19 cellular contexts compared by ENCODE assay signal in the genomic region with DNA sequence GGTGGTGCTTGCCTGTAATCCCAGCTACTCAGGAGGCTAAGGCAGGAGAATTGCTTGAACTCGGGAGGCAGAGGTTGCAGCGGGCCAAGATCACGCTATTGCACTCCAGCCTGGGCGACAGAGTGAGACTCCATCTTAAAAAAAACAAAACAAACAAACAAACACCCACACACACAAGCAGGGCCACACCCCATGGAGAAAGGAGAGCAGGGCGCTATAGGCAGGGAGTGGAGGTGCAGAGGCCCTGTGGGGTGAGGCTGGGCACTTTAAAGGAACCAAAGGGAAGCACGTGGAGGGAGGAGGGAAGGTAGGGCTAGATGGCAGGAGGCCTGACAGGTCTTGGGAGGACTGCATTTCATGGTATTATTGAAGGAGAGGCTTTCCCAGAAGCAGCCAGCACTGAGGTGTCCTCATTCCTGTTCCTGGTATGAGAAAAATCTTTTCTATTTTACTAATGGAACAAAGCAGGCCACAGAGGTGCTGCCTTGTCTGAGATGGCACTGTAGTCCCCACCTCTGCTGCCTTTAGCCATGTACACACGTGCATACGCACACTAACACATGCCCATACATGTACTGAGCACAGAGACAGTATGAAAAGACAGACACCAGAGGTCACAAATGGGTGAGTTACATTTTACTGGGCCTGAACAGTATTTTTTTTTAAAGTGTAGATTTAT. TPM values are rescaled to one million over a fixed set of nuclear protein-coding genes. Genes with fewer than 3 reads are reported as not detected.
DNase-seq lines count a peak whose midpoint lies in the region; ATAC-seq and TF ChIP-seq lines count a peak whose summit lies in the region.
"Had no signal": no experiment of that assay in that cellular context is flagged by ENCODE, and none has a peak within 500 bp of the region (broad histone marks: within the 10 kb centered on the region; RNA-seq: fewer than 3 reads in every experiment).

No MANE protein-coding gene starts in this region.

- H3K4me1 ChIP-seq in hepatocyte (ENCODE audit: insufficient read depth) (peaks cover 3% of the 10 kb centered on the region), tibial artery (peaks cover 0 to 19% (median 16%) of the 10 kb centered on the region in 4 donors), vagina (peaks cover 20% of the 10 kb centered on the region)
- H3K4me1 ChIP-seq: left lung, SJSA1 had no signal

- H3K27ac Mint-ChIP-seq in activated naive CD4-positive, alpha-beta T cell treated with anti-CD3 and anti-CD28 coated beads, Interleukin-2, amount 50 U/mL, for 72 hours, result peak overlapping the region; percentile 18 to 19
- peak overlapping the region; percentile 42 for H3K27ac Mint-ChIP-seq in activated T-helper 1 cell treated with anti-CD3 and anti-CD28 coated beads, Interleukin-12 subunit alpha, Interleukin-12 subunit beta, Interleukin-2, Interleukin-4 antibody, amounts not matched to agents 30 ng/mL and 10 ng/mL and 1 ng/mL, durations not matched to agents 14 hours and 24 hours and 36 hours

- no peaks in the 10 kb centered on the region for H3K79me2 ChIP-seq in hepatocyte

- in situ Hi-C loops in G401 (cut with HindIII; ENCODE audit: low sequenced_read_pairs), result no loop called here

- no peaks in the 10 kb centered on the region for H3K27me3 Mint-ChIP-seq in activated T-helper 1 cell treated with anti-CD3 and anti-CD28 coated beads, Interleukin-12 subunit alpha, Interleukin-12 subunit beta, Interleukin-2, Interleukin-4 antibody, amounts not matched to agents 30 ng/mL and 10 ng/mL and 1 ng/mL, durations not matched to agents 14 hours and 24 hours and 36 hours (ENCODE audit: insufficient read depth)
- H3K27me3 Mint-ChIP-seq: activated CD4-positive, alpha-beta memory T cell treated with anti-CD3 and anti-CD28 coated beads, Interleukin-2, amount 10 ng/mL, durations not matched to agents 7 days and 5 days had no signal

- ATAC-seq in activated naive CD4-positive, alpha-beta T cell treated with anti-CD3 and anti-CD28 coated beads, Interleukin-2, amount 50 U/mL, for 72 hours, result peak in 1 of 2 donors; percentile 54
- no peak for ATAC-seq in HG03439 (IDR thresholded peaks at IDR 0.05; ENCODE audit: unreplicated experiment)

- no peak overlapping the region for H3K4me2 ChIP-seq in hepatocyte

- H3K9me3 ChIP-seq in hepatocyte (ENCODE audit: low read depth), result no peaks in the 10 kb centered on the region
- no peaks in the 10 kb centered on the region for H3K9me3 ChIP-seq in tibial artery
- no peaks in the 10 kb centered on the region for H3K9me3 ChIP-seq in vagina
- H3K9me3 ChIP-seq: left lung, SJSA1 had no signal

- no peaks in the 10 kb centered on the region for H4K20me1 ChIP-seq in hepatocyte (ENCODE audit: insufficient read depth, poor library complexity, severe bottlenecking)

- intact Hi-C loops in activated T-helper 1 cell treated with anti-CD3 and anti-CD28 coated beads, Interleukin-12 subunit alpha, Interleukin-12 subunit beta, Interleukin-2, Interleukin-4 antibody, amounts not matched to agents 30 ng/mL and 10 ng/mL and 1 ng/mL, durations not matched to agents 14 hours and 24 hours and 36 hours (cut with micrococcal nuclease), result no loop called here
- intact Hi-C loops in tibial artery (cut with DNase I; ENCODE audit: low total_unique reads), result no loop called here
- intact Hi-C loops in vagina (cut with DNase I), result no loop called here

- H3K4me3 Mint-ChIP-seq in activated T-helper 1 cell treated with anti-CD3 and anti-CD28 coated beads, Interleukin-12 subunit alpha, Interleukin-12 subunit beta, Interleukin-2, Interleukin-4 antibody, amounts not matched to agents 30 ng/mL and 10 ng/mL and 1 ng/mL, durations not matched to agents 14 hours and 24 hours and 36 hours, result no peak overlapping the region
- H3K4me3 Mint-ChIP-seq: activated CD4-positive, alpha-beta memory T cell treated with anti-CD3 and anti-CD28 coated beads, Interleukin-2, amount 10 ng/mL, durations not matched to agents 7 days and 5 days had no signal

- H2AFZ ChIP-seq in hepatocyte, result no peak overlapping the region

- no peaks in the 10 kb centered on the region for H3K4me1 Mint-ChIP-seq in activated T-helper 1 cell treated with anti-CD3 and anti-CD28 coated beads, Interleukin-12 subunit alpha, Interleukin-12 subunit beta, Interleukin-2, Interleukin-4 antibody, amounts not matched to agents 30 ng/mL and 10 ng/mL and 1 ng/mL, durations not matched to agents 14 hours and 24 hours and 36 hours (ENCODE audit: low read depth)

- DNase-seq in activated naive CD4-positive, alpha-beta T cell treated with anti-CD3 and anti-CD28 coated beads, Interleukin-2, amount 50 U/mL, for 72 hours (ENCODE audit: low spot score in 2 of 2), result no peak
- DNase-seq in activated naive CD4-positive, alpha-beta T cell treated with Interleukin-2 at 50 U/mL for 16 hours, result no peak
- no peak for DNase-seq in activated T-helper 1 cell treated with anti-CD3 and anti-CD28 coated beads, Interleukin-12 subunit alpha, Interleukin-12 subunit beta, Interleukin-2, Interleukin-4 antibody, amounts not matched to agents 30 ng/mL and 10 ng/mL and 1 ng/mL, durations not matched to agents 14 hours and 24 hours and 36 hours (ENCODE audit: low spot score)
- no peak for DNase-seq in hepatocyte (ENCODE audit: low spot score)
- no peak for DNase-seq in tibial artery
- DNase-seq in vagina (ENCODE audit: extremely low spot score in 2 of 2), result no peak
- no peak for DNase-seq in G401 (ENCODE audit: low spot score)
- DNase-seq: ACHN; activated CD4-positive, alpha-beta memory T cell treated with anti-CD3 and anti-CD28 coated beads, Interleukin-2, amount 10 ng/mL, durations not matched to agents 7 days and 5 days; activated naive CD4-positive, alpha-beta T cell; brain microvascular endothelial cell; COR-L47; KBM-7; left lung; NCI-H1417; NCI-H2227 treated with DMSO at 0.1 percent for 48 hours; stimulated activated CD4-positive, alpha-beta T cell treated with anti-CD3 and anti-CD28 coated beads, Interleukin-15, amount 100 ng/mL, for 24 hours had no signal

- H3K36me3 ChIP-seq in hepatocyte (replicated peaks; ENCODE audit: insufficient read depth, low read depth) (no peaks in the 10 kb centered on the region), tibial artery (peaks cover 0 to 5% (median 0%) of the 10 kb centered on the region in 3 donors), vagina (no peaks in the 10 kb centered on the region)
- H3K36me3 ChIP-seq: brain microvascular endothelial cell, left lung, SJSA1 had no signal

- no peak for TF ChIP-seq CTCF in hepatocyte (IDR thresholded peaks at IDR 0.05; ENCODE audit: poor library complexity)
- TF ChIP-seq CTCF in tibial artery (IDR thresholded peaks at IDR 0.05), result no peak
- TF ChIP-seq CTCF in vagina (IDR thresholded peaks at IDR 0.05), result no peak

- H3K27me3 ChIP-seq in hepatocyte, result no peaks in the 10 kb centered on the region
- H3K27me3 ChIP-seq in tibial artery, result no peaks in the 10 kb centered on the region
- H3K27me3 ChIP-seq in vagina, result no peaks in the 10 kb centered on the region
- H3K27me3 ChIP-seq: brain microvascular endothelial cell, left lung, SJSA1 had no signal

- H3K27ac ChIP-seq in hepatocyte (peak overlapping the region; percentile 80), tibial artery (peak overlapping the region; percentile 68 to 69), vagina (no peak overlapping the region)
- H3K27ac ChIP-seq: brain microvascular endothelial cell, left lung, SJSA1 had no signal

- H3K9me3 Mint-ChIP-seq in activated naive CD4-positive, alpha-beta T cell treated with anti-CD3 and anti-CD28 coated beads, Interleukin-2, amount 50 U/mL, for 72 hours, result no peaks in the 10 kb centered on the region
- no peaks in the 10 kb centered on the region for H3K9me3 Mint-ChIP-seq in activated T-helper 1 cell treated with anti-CD3 and anti-CD28 coated beads, Interleukin-12 subunit alpha, Interleukin-12 subunit beta, Interleukin-2, Interleukin-4 antibody, amounts not matched to agents 30 ng/mL and 10 ng/mL and 1 ng/mL, durations not matched to agents 14 hours and 24 hours and 36 hours
- H3K9me3 Mint-ChIP-seq: activated CD4-positive, alpha-beta memory T cell treated with anti-CD3 and anti-CD28 coated beads, Interleukin-2, amount 10 ng/mL, durations not matched to agents 7 days and 5 days had no signal

- no peaks in the 10 kb centered on the region for H3K9me2 ChIP-seq in hepatocyte (replicated peaks; ENCODE audit: insufficient read depth)

- H3K36me3 Mint-ChIP-seq in activated naive CD4-positive, alpha-beta T cell treated with anti-CD3 and anti-CD28 coated beads, Interleukin-2, amount 50 U/mL, for 72 hours, result no peaks in the 10 kb centered on the region
- H3K36me3 Mint-ChIP-seq in activated T-helper 1 cell treated with anti-CD3 and anti-CD28 coated beads, Interleukin-12 subunit alpha, Interleukin-12 subunit beta, Interleukin-2, Interleukin-4 antibody, amounts not matched to agents 30 ng/mL and 10 ng/mL and 1 ng/mL, durations not matched to agents 14 hours and 24 hours and 36 hours (ENCODE audit: low read depth), result no peaks in the 10 kb centered on the region

- WGBS in hepatocyte (ENCODE audit: low lambda C conversion rate, missing lambda C conversion rate), result 92% methylated on average over 8 of the region's 8 CpGs

- TF ChIP-seq POLR2A in vagina (IDR thresholded peaks at IDR 0.05), result no peak

- H3K4me3 ChIP-seq in hepatocyte (no peak overlapping the region), tibial artery (no peak overlapping the region), vagina (no peak overlapping the region)
- H3K4me3 ChIP-seq: left lung, SJSA1 had no signal

RNA-seq across cellular contexts. Expression of a gene that starts 44.0 kb away (rescaled TPM):
- 10 to 100 TPM; 12.6 to 19.3 TPM for total RNA-seq in activated naive CD4-positive, alpha-beta T cell treated with anti-CD3 and anti-CD28 coated beads, Interleukin-2, amount 50 U/mL, for 72 hours
- total RNA-seq in activated T-helper 1 cell treated with anti-CD3 and anti-CD28 coated beads, Interleukin-12 subunit alpha, Interleukin-12 subunit beta, Interleukin-2, Interleukin-4 antibody, amounts not matched to agents 30 ng/mL and 10 ng/mL and 1 ng/mL, durations not matched to agents 14 hours and 24 hours and 36 hours, result 7.8 and 9.3 TPM in 2 replicates
- total RNA-seq in hepatocyte, result 5.6 and 12.5 TPM in 2 replicates
- polyA plus RNA-seq in hepatocyte, result 18.0 and 21.6 TPM in 2 replicates
- total RNA-seq in vagina, result 1.7 TPM
- 20.7 and 32.2 TPM in 2 replicates for total RNA-seq in G401 (2014; rRNA removed; shearing (Covaris generic))
